ENCODE assay signal across 17 cellular contexts in genomic region chr6:12286381-12287132, GRCh38. TPM values are rescaled to one million over a fixed set of nuclear protein-coding genes. Genes with fewer than 3 reads are reported as not detected.
DNase-seq lines count a peak whose midpoint lies in the region; ATAC-seq, FAIRE-seq and TF ChIP-seq lines count a peak whose summit lies in the region.
"Had no signal": no experiment of that assay in that cellular context is flagged by ENCODE, and none has a peak within 500 bp of the region (broad histone marks: within the 10 kb centered on the region; RNA-seq: fewer than 3 reads in every experiment).

No MANE protein-coding gene starts in this region.

- H3K36me3 ChIP-seq in PC-9 (ENCODE audit: low read depth) (no peaks in the 10 kb centered on the region), OCI-LY7 (ENCODE audit: insufficient read depth, low read length) (no peaks in the 10 kb centered on the region), WERI-Rb-1 (no peaks in the 10 kb centered on the region)
- H3K36me3 ChIP-seq: suprapubic skin had no signal

- H3K9me2 ChIP-seq in PC-9 (ENCODE audit: insufficient read depth) (no peaks in the 10 kb centered on the region), OCI-LY7 (ENCODE audit: insufficient read depth, low read length) (no peaks in the 10 kb centered on the region)

- H3K27me3 ChIP-seq in PC-9 (ENCODE audit: insufficient read depth, low read depth) = no peaks in the 10 kb centered on the region
- H3K27me3 ChIP-seq in WERI-Rb-1 (ENCODE audit: insufficient read depth, low read depth, severe bottlenecking) = peaks cover 26% of the 10 kb centered on the region
- H3K27me3 ChIP-seq: hepatocyte, suprapubic skin had no signal

- H3K9me3 ChIP-seq in A549 (no peaks in the 10 kb centered on the region), PC-9 (ENCODE audit: insufficient read depth, low read depth) (no peaks in the 10 kb centered on the region), OCI-LY7 (ENCODE audit: low read length) (no peaks in the 10 kb centered on the region), WERI-Rb-1 (ENCODE audit: severe bottlenecking) (no peaks in the 10 kb centered on the region)
- H3K9me3 ChIP-seq: suprapubic skin had no signal

- intact Hi-C loops in PC-9 (cut with micrococcal nuclease; ENCODE audit: unreplicated experiment) = loop anchor here (1.0 to 10.0 kb wide), 6 partner anchors 20 to 679 kb away; no protein-coding TSS in a partner anchor
- intact Hi-C loops in OCI-LY7 (cut with micrococcal nuclease; ENCODE audit: unreplicated experiment) = loop anchor here (5.0 kb wide), 1 partner anchor 584 kb away; no protein-coding TSS in a partner anchor

- TF ChIP-seq EP300 in A549 (IDR thresholded peaks at IDR 0.05) = no peak

- H3K4me2 ChIP-seq in A549 (peak overlapping the region; percentile 92), PC-9 (peak overlapping the region; percentile 90), OCI-LY7 (ENCODE audit: low read length) (no peak overlapping the region)
- H3K4me2 ChIP-seq: hepatocyte had no signal

- WGBS in A549 (ENCODE audit: missing lambda C conversion rate) = 51% methylated on average over 4 of the region's 4 CpGs

- POLR2A ChIA-PET in A549 (lab: Yijun Ruan, JAX) = interaction anchor here (0.7 kb wide), 1 partner anchor 62 kb away, joined by 3 read pairs; no protein-coding TSS in a partner anchor
- POLR2A ChIA-PET in PC-9 (lab: Charles Lee; ENCODE audit: unreplicated experiment) = interaction anchor here (0.6 to 1.3 kb wide), 6 partner anchors 11 to 668 kb away, joined by 3 to 17 read pairs (median 9); no protein-coding TSS in a partner anchor
- POLR2A ChIA-PET in OCI-LY7 (lab: Charles Lee) = interaction anchor here (0.6 to 0.7 kb wide), 2 partner anchors 35 to 325 kb away, joined by 3 read pairs; no protein-coding TSS in a partner anchor

- CTCF ChIA-PET in A549 (lab: Yijun Ruan, JAX) = interaction anchor here (0.6 to 3.7 kb wide), 28 partner anchors 8 to 1008 kb away, joined by 3 to 25 read pairs (median 4); no protein-coding TSS in a partner anchor
- CTCF ChIA-PET in PC-9 (lab: Charles Lee) = interaction anchor here (0.6 to 1.3 kb wide), 15 partner anchors 15 to 679 kb away, joined by 3 to 9 read pairs (median 4); no protein-coding TSS in a partner anchor
- CTCF ChIA-PET in OCI-LY7 (lab: Charles Lee; ENCODE audit: unreplicated experiment) = no interaction called here

- no peak for TF ChIP-seq CTCF in A549 (IDR thresholded peaks at IDR 0.05)
- TF ChIP-seq CTCF in PC-9 (conservative IDR thresholded peaks at IDR 0.05) = no peak
- TF ChIP-seq CTCF in OCI-LY7 (conservative IDR thresholded peaks at IDR 0.05; ENCODE audit: low read length) = no peak
- no peak for TF ChIP-seq CTCF in WERI-Rb-1 (IDR thresholded peaks at IDR 0.05; ENCODE audit: low read depth, low read length)
- no peak for TF ChIP-seq CTCF in glutamatergic neuron (IDR thresholded peaks at IDR 0.05; ENCODE audit: partially characterized antibody, unreplicated experiment)

- H3K4me1 Mint-ChIP-seq in glutamatergic neuron (ENCODE audit: low read depth, unreplicated experiment) = peaks cover 6% of the 10 kb centered on the region

- H3F3A ChIP-seq in PC-9 (ENCODE audit: insufficient read depth, low read depth) = peaks cover 62% of the 10 kb centered on the region

- H4K20me1 ChIP-seq in PC-9 (ENCODE audit: insufficient read depth) (no peaks in the 10 kb centered on the region), OCI-LY7 (ENCODE audit: insufficient read depth, low read length) (no peaks in the 10 kb centered on the region)

- ATAC-seq in A549 = no peak
- ATAC-seq: GM12878 had no signal

- H3K79me2 ChIP-seq in PC-9 (ENCODE audit: low read depth) (peaks cover 4% of the 10 kb centered on the region), OCI-LY7 (ENCODE audit: insufficient read depth, low read depth, low read length) (no peaks in the 10 kb centered on the region)

- peaks cover 2% of the 10 kb centered on the region for H3K9me3 Mint-ChIP-seq in glutamatergic neuron (ENCODE audit: unreplicated experiment)
- H3K9me3 Mint-ChIP-seq: IgD-negative memory B cell had no signal

- H2AFZ ChIP-seq in PC-9 = no peak overlapping the region
- H2AFZ ChIP-seq in OCI-LY7 (ENCODE audit: low read length) = no peak overlapping the region
- H2AFZ ChIP-seq: hepatocyte had no signal

- H3K4me3 Mint-ChIP-seq in glutamatergic neuron (ENCODE audit: unreplicated experiment) = no peak overlapping the region

- no peaks in the 10 kb centered on the region for H3K36me3 Mint-ChIP-seq in glutamatergic neuron (ENCODE audit: unreplicated experiment)

- TF ChIP-seq RAD21 in A549 (conservative IDR thresholded peaks at IDR 0.05 in 1 of 2, IDR thresholded peaks at IDR 0.05 in 1 of 2) = no peak

- no peak for FAIRE-seq in A549 (lab: Jason Lieb, UNC)
- FAIRE-seq: GM12878, small intestine had no signal

- H3K27ac ChIP-seq in A549 (peak overlapping the region; percentile 89 to 95), PC-9 (peak overlapping the region; percentile 92), OCI-LY7 (ENCODE audit: low read depth, low read length, poor library complexity, severe bottlenecking) (no peak overlapping the region), WERI-Rb-1 (no peak overlapping the region)
- H3K27ac ChIP-seq: hepatocyte had no signal

- peaks cover 39% of the 10 kb centered on the region for H3K4me1 ChIP-seq in A549
- H3K4me1 ChIP-seq in PC-9 (replicated peaks; ENCODE audit: insufficient read depth) = peaks cover 41% of the 10 kb centered on the region
- no peaks in the 10 kb centered on the region for H3K4me1 ChIP-seq in OCI-LY7 (ENCODE audit: insufficient read depth, low read length, poor library complexity, severe bottlenecking)

- TF ChIP-seq POLR2A in A549 (IDR thresholded peaks at IDR 0.05; ENCODE audit: low read length) = no peak

- BruUV-seq in PC-9 (replicated peaks; lab: Mats Ljungman, UMichigan) (no TSS peak), OCI-LY7 (replicated peaks; lab: Mats Ljungman, UMichigan) (no TSS peak)

- peaks cover 6% of the 10 kb centered on the region for H3K27me3 Mint-ChIP-seq in glutamatergic neuron (ENCODE audit: unreplicated experiment)

- DNase-seq in A549 (ENCODE audit: low read depth in 1 of 2, low spot score in 1 of 2) (no peak), HCEC 1CT (peak; percentile 68), PC-9 (peak in 1 of 2 experiments; percentile 90), kidney glomerular epithelial cell (lab: John Stamatoyannopoulos, UW) (peak; percentile 44), OCI-LY7 (ENCODE audit: low spot score) (no peak), WERI-Rb-1 (no peak), glutamatergic neuron (no peak)
- DNase-seq in activated CD4-positive, alpha-beta T cell treated with anti-CD3 and anti-CD28 coated beads for 4 hours = no peak
- DNase-seq: activated naive CD4-positive, alpha-beta T cell treated with anti-CD3 and anti-CD28 coated beads, Interleukin-2, amount 50 U/mL, for 16 hours; DMS79; NCI-H524 treated with DMSO at 0.1 percent for 48 hours; SHP77 treated with DMSO at 0.1 percent for 48 hours; small intestine had no signal

- H3K4me3 ChIP-seq in A549 (peak overlapping the region; percentile 81), PC-9 (peak overlapping the region; percentile 72; the same call in 1 of the 2 replicates), OCI-LY7 (ENCODE audit: low read depth, low read length, poor library complexity, severe bottlenecking) (no peak overlapping the region), WERI-Rb-1 (ENCODE audit: low read depth, low read length) (no peak overlapping the region)
- H3K4me3 ChIP-seq: GM12878, hepatocyte had no signal

- no peak overlapping the region for H3K27ac Mint-ChIP-seq in glutamatergic neuron (ENCODE audit: unreplicated experiment)
- H3K27ac Mint-ChIP-seq: IgD-negative memory B cell had no signal

TF ChIP-seq in A549, 52 proteins besides CTCF, POLR2A, EP300 and RAD21:
- peak in 1 of 2 experiments; percentile 63; a peak in 1 of 4 replicates for TF ChIP-seq CEBPB (IDR thresholded peaks at IDR 0.05)
- TF ChIP-seq SREBF2 (IDR thresholded peaks at IDR 0.05) = no peak
TF ChIP-seq in A549: peak in this region for 1.

RNA-seq across cellular contexts. Expression of gene EDN1, which starts 3.6 kb away (rescaled TPM):
- 67.1 and 87.4 TPM in 2 replicates for polyA plus RNA-seq in A549 (2011; rRNA removed)
- 41.2 and 42.5 TPM in 2 replicates for polyA plus RNA-seq in A549 (2012; cell fraction: cytosol; rRNA removed)
- 54.7 and 61.3 TPM in 2 replicates for polyA plus RNA-seq in A549 (2012; cell fraction: nucleus; rRNA removed)
- polyA plus RNA-seq in A549 (2017; fragmentation: RNase III; extraction: RNeasy Plus Mini Kit Qiagen cat#74134 plus additional on column Dnase treatment) = 33.2 to 34.3 TPM (median 33.5 TPM) in 3 replicates
- 40.1 and 44.8 TPM in 2 replicates for polyA minus RNA-seq in A549 (2011; rRNA and poly(A)+ RNA removed)
- total RNA-seq in PC-9 (2021) = 3.3 and 5.9 TPM in 2 replicates
- not detected in 2 replicates for total RNA-seq in OCI-LY7 (2014; rRNA removed; shearing (Covaris generic))
- total RNA-seq in OCI-LY7 (2022) = not detected in 2 replicates
- 0.54 TPM for total RNA-seq in glutamatergic neuron (ENCODE audit: unreplicated experiment)
- polyA plus RNA-seq: IgD-negative memory B cell had no signal

Comparison
In these comparisons a context has a peak if more than half of its experiments do, and no peak if none do; other contexts are left out.
1. DNase-seq: peak in HCEC 1CT (single experiment) and kidney glomerular epithelial cell (single experiment); none in A549 (0 of 2), OCI-LY7 (single experiment), WERI-Rb-1 (single experiment), glutamatergic neuron (single experiment) and activated CD4-positive, alpha-beta T cell treated with anti-CD3 and anti-CD28 coated beads for 4 hours (0 of 2).
2. H3K27ac ChIP-seq: peak in A549 (2 of 2) and PC-9 (single experiment); none in OCI-LY7 (single experiment) and WERI-Rb-1 (single experiment).
3. H3K4me3 ChIP-seq: peak in A549 (single experiment) and PC-9 (single experiment); none in OCI-LY7 (single experiment) and WERI-Rb-1 (single experiment).